ENCODE assay signal across 23 cellular contexts in genomic region chr16:75028544-75028943, GRCh38.
"Had no signal": no experiment of that assay in that cellular context is flagged by ENCODE, and none has a peak within 500 bp of the region (broad histone marks: within the 10 kb centered on the region; RNA-seq: fewer than 3 reads in every experiment).

No MANE protein-coding gene starts in this region.

- H3K9me3 ChIP-seq: colonic mucosa, esophagus muscularis mucosa, gastroesophageal sphincter, left lung, mucosa of descending colon, testis, tibial nerve, upper lobe of right lung, uterus had no signal

- ATAC-seq: foreskin keratinocyte; gastroesophageal sphincter; heart left ventricle; left lung; mucosa of descending colon; naive thymus-derived CD4-positive, alpha-beta T cell; sciatic nerve; stimulated activated effector memory CD8-positive, alpha-beta T cell treated with anti-CD3 and anti-CD28 coated beads, Interleukin-12 subunit alpha, Interleukin-12 subunit beta, amount 100 ng/mL, for 72 hours; stimulated activated naive CD8-positive, alpha-beta T cell treated with anti-CD3 and anti-CD28 coated beads, Interleukin-15, Interleukin-2, amounts not matched to agents 100 U/mL and 50 U/mL, for 24 hours; upper lobe of right lung had no signal

- H3K4me3 ChIP-seq: colonic mucosa, esophagus muscularis mucosa, gastroesophageal sphincter, heart left ventricle, hepatocyte, left lung, mucosa of descending colon, neural progenitor cell, testis, tibial nerve, upper lobe of right lung, uterus had no signal

- DNase-seq: colonic mucosa; effector CD8-positive, alpha-beta T cell; foreskin keratinocyte; heart left ventricle; kidney; left lung; mesenchymal stem cell; mucosa of descending colon; naive thymus-derived CD4-positive, alpha-beta T cell; stimulated activated CD4-positive, alpha-beta T cell treated with anti-CD3 and anti-CD28 coated beads, Interleukin-2, amount 100 ng/mL, for 24 hours; stimulated activated CD4-positive, alpha-beta T cell treated with anti-CD3 and anti-CD28 coated beads, Interleukin-4, amount 100 ng/mL, for 24 hours; stimulated activated naive CD8-positive, alpha-beta T cell treated with anti-CD3 and anti-CD28 coated beads, Interleukin-15, Interleukin-2, amounts not matched to agents 100 U/mL and 50 U/mL, for 24 hours; substantia nigra; testis; upper lobe of right lung; uterus had no signal

- H3K36me3 ChIP-seq: colonic mucosa, esophagus muscularis mucosa, gastroesophageal sphincter, heart left ventricle, left lung, neural progenitor cell, tibial nerve, upper lobe of right lung, uterus had no signal

- H3K27me3 ChIP-seq: colonic mucosa, esophagus muscularis mucosa, foreskin keratinocyte, gastroesophageal sphincter, heart left ventricle, hepatocyte, left lung, neural progenitor cell, testis, tibial nerve, upper lobe of right lung, uterus had no signal

- H3K4me1 ChIP-seq: colonic mucosa, foreskin keratinocyte, neural progenitor cell had no signal

- H3K27ac ChIP-seq: colonic mucosa, foreskin keratinocyte, gastroesophageal sphincter, heart left ventricle, hepatocyte, left lung, neural progenitor cell, testis, upper lobe of right lung had no signal
